Comparison of ENCODE assay signal across 21 cellular contexts in genomic region chr3:45173776-45174175, GRCh38. TPM values are rescaled to one million over a fixed set of nuclear protein-coding genes. Genes with fewer than 3 reads are reported as not detected.
"Had no signal": no experiment of that assay in that cellular context is flagged by ENCODE, and none has a peak within 500 bp of the region (broad histone marks: within the 10 kb centered on the region; RNA-seq: fewer than 3 reads in every experiment).

No MANE protein-coding gene starts in this region.

- ATAC-seq: effector memory CD8-positive, alpha-beta T cell; left ventricle myocardium superior; natural killer cell; sciatic nerve; stimulated activated effector memory CD8-positive, alpha-beta T cell treated with anti-CD3 and anti-CD28 coated beads, Interleukin-12 subunit alpha, Interleukin-12 subunit beta, amount 100 ng/mL, for 72 hours had no signal

- H3K4me3 ChIP-seq: esophagus squamous epithelium, lower lobe of right lung, stomach, tibial artery had no signal

- H2AFZ ChIP-seq: parathyroid adenoma had no signal

- H3K27ac ChIP-seq: esophagus squamous epithelium, lower lobe of right lung, parathyroid adenoma, stomach, tibial artery had no signal

- DNase-seq: cortex of kidney; effector memory CD8-positive, alpha-beta T cell; erythroblast; esophagus squamous epithelium; foreskin melanocyte; hypothalamus; immature natural killer cell; left ventricle myocardium superior; lower lobe of right lung; natural killer cell; stimulated activated CD4-positive, alpha-beta T cell treated with anti-CD3 and anti-CD28 coated beads, Interleukin-2, amount 100 ng/mL, for 24 hours; stimulated activated CD4-positive, alpha-beta T cell treated with anti-CD3 and anti-CD28 coated beads, Interleukin-4, amount 100 ng/mL, for 24 hours; stimulated activated naive CD4-positive, alpha-beta T cell treated with Interleukin-2 at 50 U/mL for 16 hours; stomach; tibial artery had no signal

- H3K4me1 ChIP-seq: lower lobe of right lung, parathyroid adenoma had no signal

- H3K9ac ChIP-seq: parathyroid adenoma had no signal

- H3K27me3 ChIP-seq: esophagus squamous epithelium, stomach, tibial artery had no signal

- H3K9me3 ChIP-seq: esophagus squamous epithelium, lower lobe of right lung, stomach, tibial artery had no signal

- H3K79me2 ChIP-seq: parathyroid adenoma had no signal

- FAIRE-seq: endometrium, keratinocyte had no signal

- H3K36me3 ChIP-seq: esophagus squamous epithelium, lower lobe of right lung, stomach, tibial artery had no signal

RNA-seq across cellular contexts. Expression of gene CDCP1, which starts 27.6 kb away (rescaled TPM):
- total RNA-seq: neural crest cell had no signal

RNA-seq across cellular contexts. Expression of gene TMEM158, which starts 52.3 kb away (rescaled TPM):
- polyA plus RNA-seq: immature natural killer cell had no signal
